In the genomic region with DNA sequence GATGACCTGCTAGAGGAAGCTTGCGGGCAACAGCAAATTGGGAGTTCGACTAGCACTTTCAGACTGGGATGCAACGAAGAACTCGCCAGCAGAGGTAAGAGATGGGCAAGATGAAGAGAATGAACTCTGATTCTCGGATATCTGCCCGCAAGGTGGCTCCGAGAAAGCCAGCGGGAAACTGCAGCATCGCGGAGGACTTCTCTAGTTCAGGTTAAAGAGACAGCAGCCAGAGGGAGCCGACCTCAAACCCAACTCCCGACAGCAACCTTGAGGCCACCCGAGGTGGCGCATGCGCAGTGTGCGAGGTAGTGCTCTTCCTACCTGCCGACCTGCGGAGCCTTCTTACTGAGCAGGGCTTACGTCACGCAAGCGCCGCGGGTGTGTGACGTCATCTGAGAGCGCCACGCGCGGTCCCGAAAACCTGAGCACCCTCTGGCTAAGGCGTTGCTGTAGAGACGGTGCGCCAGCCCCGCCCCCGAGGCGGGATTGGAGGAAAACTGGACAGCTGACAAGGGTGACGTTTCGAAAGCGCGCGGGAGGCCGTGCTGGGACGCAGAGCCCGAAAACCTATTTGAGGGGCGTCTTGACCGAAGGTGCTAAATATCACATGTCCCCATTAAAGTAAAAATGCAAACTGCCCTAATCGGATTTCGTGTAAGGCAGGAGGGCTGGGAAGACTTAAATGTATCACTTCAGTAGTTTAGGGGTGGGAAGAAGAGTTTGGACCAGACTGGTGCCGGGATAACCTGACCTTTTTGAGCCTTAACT, we compare ENCODE assay signal across 8 cellular contexts.
DNase-seq lines count a peak whose midpoint lies in the region; ATAC-seq, FAIRE-seq and TF ChIP-seq lines count a peak whose summit lies in the region.

No MANE protein-coding gene starts in this region.

- H3K27ac ChIP-seq in cardiac muscle cell = peak overlapping the region; percentile 31
- peak overlapping the region; percentile 44 to 76 (median 70) for H3K27ac ChIP-seq in pancreas
- peak overlapping the region; percentile 87 to 91 for H3K27ac ChIP-seq in tibial artery

- ATAC-seq in HG02763 (IDR thresholded peaks at IDR 0.05; ENCODE audit: unreplicated experiment) (peak; percentile 70), pancreas (peak; percentile 93 to 99 (median 98))

- WGBS in pancreas, 2 donors = 3% methylated on average over 48 of the region's 48 CpGs

- peak; percentile 83 for FAIRE-seq in pancreas (lab: Jason Lieb, UNC)

- H3K9ac ChIP-seq in adipocyte (ENCODE audit: low read length) = peak overlapping the region; percentile 82

- no peak for TF ChIP-seq CTCF in GM12875 (IDR thresholded peaks at IDR 0.05; ENCODE audit: borderline replicate concordance, insufficient read depth, low read depth, low read length)
- no peak for TF ChIP-seq CTCF in cardiac muscle cell (IDR thresholded peaks at IDR 0.05; ENCODE audit: low read depth, low read length)
- no peak for TF ChIP-seq CTCF in pancreas (IDR thresholded peaks at IDR 0.05)
- TF ChIP-seq CTCF in tibial artery (IDR thresholded peaks at IDR 0.05) = peak in 1 of 2 experiments; percentile 29

- H3K27me3 ChIP-seq in adipocyte (replicated peaks; ENCODE audit: control insufficient read depth, insufficient read depth, low read length) (no peaks in the 10 kb centered on the region), cardiac muscle cell (no peaks in the 10 kb centered on the region), pancreas (no peaks in the 10 kb centered on the region), tibial artery (no peaks in the 10 kb centered on the region)

- H3K9me3 ChIP-seq in adipocyte (ENCODE audit: control insufficient read depth, low read length) (no peaks in the 10 kb centered on the region), cardiac muscle cell (ENCODE audit: low read depth) (no peaks in the 10 kb centered on the region), pancreas (no peaks in the 10 kb centered on the region), tibial artery (no peaks in the 10 kb centered on the region)

- DNase-seq in NCI-H1417 treated with DMSO at 0.1 percent for 48 hours (lab: John Stamatoyannopoulos, UW) = peak; percentile 92
- peak; percentile 82 to 95 for DNase-seq in SW 1271 (lab: John Stamatoyannopoulos, UW)
- peak; percentile 99 for DNase-seq in adipocyte (ENCODE audit: low read depth)
- peak; percentile 98 to 99 for DNase-seq in cardiac muscle cell (ENCODE audit: low read depth in 1 of 2, low spot score in 1 of 2)
- DNase-seq in pancreas = peak; percentile 98 to 100 (median 100)
- peak; percentile 99 for DNase-seq in tibial artery

- no peaks in the 10 kb centered on the region for H3K36me3 ChIP-seq in adipocyte (ENCODE audit: control insufficient read depth, insufficient read depth, low read length, severe bottlenecking)
- H3K36me3 ChIP-seq in cardiac muscle cell = no peaks in the 10 kb centered on the region
- no peaks in the 10 kb centered on the region for H3K36me3 ChIP-seq in pancreas
- no peaks in the 10 kb centered on the region for H3K36me3 ChIP-seq in tibial artery

- H3K4me3 ChIP-seq in GM12875 (ENCODE audit: low read depth, low read length) = peak overlapping the region; percentile 41
- H3K4me3 ChIP-seq in adipocyte (ENCODE audit: low read length) = peak overlapping the region; percentile 87
- peak overlapping the region; percentile 35 for H3K4me3 ChIP-seq in cardiac muscle cell
- peak overlapping the region; percentile 12 to 46 (median 30) for H3K4me3 ChIP-seq in pancreas
- peak overlapping the region; percentile 59 to 62 for H3K4me3 ChIP-seq in tibial artery

- peaks cover 10% of the 10 kb centered on the region for H3K4me1 ChIP-seq in adipocyte (ENCODE audit: control insufficient read depth, insufficient read depth, low read length)
- H3K4me1 ChIP-seq in cardiac muscle cell (ENCODE audit: low read depth) = peaks cover 4% of the 10 kb centered on the region
- peaks cover 8 to 13% (median 9%) of the 10 kb centered on the region in 3 donors for H3K4me1 ChIP-seq in pancreas
- peaks cover 0 to 16% (median 7%) of the 10 kb centered on the region in 4 donors for H3K4me1 ChIP-seq in tibial artery

- intact Hi-C loops in pancreas (cut with DNase I) (no loop called here), tibial artery (cut with DNase I; ENCODE audit: low total_unique reads) (no loop called here)

Comparison
In these comparisons a context has a peak if more than half of its experiments do, and no peak if none do; other contexts are left out.
1. Peak in every context shown above with its lines: DNase-seq, ATAC-seq, H3K4me3 ChIP-seq and H3K27ac ChIP-seq.
2. H3K4me3 ChIP-seq: peak in every context shown above with its lines; median percentile 87 in adipocyte; 60 in tibial artery; 41 in GM12875; 35 in cardiac muscle cell; 30 in pancreas.
3. H3K27ac ChIP-seq: peak in every context shown above with its lines; median percentile 89 in tibial artery; 70 in pancreas; 31 in cardiac muscle cell.